ENCODE assay signal across 17 cellular contexts in the genomic region with DNA sequence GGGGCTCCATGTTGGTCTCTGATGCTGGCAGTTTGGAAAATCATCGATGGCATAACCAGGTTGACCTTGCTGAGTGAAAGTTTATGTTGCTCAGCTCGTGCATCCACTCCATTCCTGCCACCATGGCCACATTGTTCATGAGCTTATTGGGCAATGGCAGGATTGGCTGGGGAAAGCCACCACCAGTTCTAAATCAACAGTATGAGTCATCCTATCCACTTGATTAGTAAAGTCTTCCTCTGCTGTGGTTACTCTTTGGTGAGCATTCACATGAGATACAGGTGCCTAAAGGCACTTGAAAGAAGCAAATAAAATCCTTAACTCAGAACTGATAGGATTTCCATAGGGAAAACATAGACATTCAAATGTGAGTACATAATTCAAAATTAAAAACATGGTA.
DNase-seq lines count a peak whose midpoint lies in the region; ATAC-seq and TF ChIP-seq lines count a peak whose summit lies in the region.
"Had no signal": no experiment of that assay in that cellular context is flagged by ENCODE, and none has a peak within 500 bp of the region (broad histone marks: within the 10 kb centered on the region; RNA-seq: fewer than 3 reads in every experiment).

No MANE protein-coding gene starts in this region.

- ATAC-seq in GM18520 (IDR thresholded peaks at IDR 0.05; ENCODE audit: unreplicated experiment): peak; percentile 87
- ATAC-seq in HG02623 (IDR thresholded peaks at IDR 0.05; ENCODE audit: unreplicated experiment): peak; percentile 77
- ATAC-seq in RWPE2 (ENCODE audit: low read depth): peak; percentile 45
- ATAC-seq: activated CD8-positive, alpha-beta T cell treated with anti-CD3 and anti-CD28 coated beads for 36 hours; stimulated activated naive B cell treated with anti-CD40 and anti-IgM and Interleukin-4, amounts not matched to agents 10 μg/mL and 1 μg/mL and 100 μg/mL, for 72 hours; upper lobe of right lung had no signal

- no peak for TF ChIP-seq CTCF in RWPE2 (IDR thresholded peaks at IDR 0.05; ENCODE audit: poor library complexity, severe bottlenecking)

- no peaks in the 10 kb centered on the region for H3K9me3 ChIP-seq in RWPE2 (ENCODE audit: severe bottlenecking)
- H3K9me3 ChIP-seq: upper lobe of right lung had no signal

- no peak overlapping the region for H3K27ac ChIP-seq in RWPE2 (ENCODE audit: poor library complexity, severe bottlenecking)
- H3K27ac ChIP-seq: upper lobe of right lung had no signal

- H3K4me3 ChIP-seq in RWPE2 (ENCODE audit: severe bottlenecking): no peak overlapping the region
- H3K4me3 ChIP-seq: upper lobe of right lung had no signal

- H3K36me3 ChIP-seq in RWPE2 (ENCODE audit: low read depth): no peaks in the 10 kb centered on the region
- H3K36me3 ChIP-seq: upper lobe of right lung had no signal

- H3K4me1 ChIP-seq in RWPE2 (ENCODE audit: insufficient read depth, poor library complexity, severe bottlenecking): peaks cover 6% of the 10 kb centered on the region
- H3K4me1 ChIP-seq: upper lobe of right lung had no signal

- DNase-seq in RWPE2 (ENCODE audit: low spot score) (no peak), kidney tubule cell (ENCODE audit: low spot score) (peak; percentile 7), GDM1 (lab: John Stamatoyannopoulos, UW) (no peak)
- no peak for DNase-seq in activated CD8-positive, alpha-beta memory T cell treated with anti-CD3 and anti-CD28 coated beads for 24 hours
- no peak for DNase-seq in activated CD8-positive, alpha-beta memory T cell treated with anti-CD3 and anti-CD28 coated beads, Interleukin-2, amount 50 U/mL, for 4 hours
- DNase-seq in stimulated activated CD4-positive, alpha-beta T cell treated with anti-CD3 and anti-CD28 coated beads, Interleukin-2, amount 100 ng/mL, for 24 hours: no peak
- DNase-seq: activated CD8-positive, alpha-beta T cell treated with anti-CD3 and anti-CD28 coated beads for 36 hours; activated gamma-delta T cell; C1 segment of cervical spinal cord; effector CD8-positive, alpha-beta T cell; KBM-7; NCI-H146; NCI-H446 treated with DMSO at 0.1 percent for 48 hours; stimulated activated naive B cell treated with anti-CD40 and anti-IgM and Interleukin-4, amounts not matched to agents 10 μg/mL and 1 μg/mL and 100 μg/mL, for 72 hours; upper lobe of right lung had no signal

- H3K27me3 ChIP-seq in RWPE2 (ENCODE audit: insufficient read depth, poor library complexity, severe bottlenecking): no peaks in the 10 kb centered on the region
- H3K27me3 ChIP-seq: upper lobe of right lung had no signal
